ENCODE assay signal across 8 cellular contexts in genomic region chr14:61750708-61751474, GRCh38. TPM values are rescaled to one million over a fixed set of nuclear protein-coding genes. Genes with fewer than 3 reads are reported as not detected.
DNase-seq lines count a peak whose midpoint lies in the region; ATAC-seq and TF ChIP-seq lines count a peak whose summit lies in the region.

No MANE protein-coding gene starts in this region.

- peak overlapping the region; percentile 75 for H3K4me3 Mint-ChIP-seq in activated naive CD4-positive, alpha-beta T cell treated with anti-CD3 and anti-CD28 coated beads for 36 hours

- no peaks in the 10 kb centered on the region for H3K9me3 Mint-ChIP-seq in activated naive CD4-positive, alpha-beta T cell treated with anti-CD3 and anti-CD28 coated beads for 36 hours

- no peaks in the 10 kb centered on the region for H3K4me1 ChIP-seq in ovary (ENCODE audit: insufficient read depth)
- H3K4me1 ChIP-seq in thymus (ENCODE audit: control insufficient read depth, insufficient read depth, low read length) = no peaks in the 10 kb centered on the region

- no peak for TF ChIP-seq POLR2A in ovary (IDR thresholded peaks at IDR 0.05)

- H3K27me3 Mint-ChIP-seq in activated naive CD4-positive, alpha-beta T cell treated with anti-CD3 and anti-CD28 coated beads for 36 hours (ENCODE audit: low read depth) = no peaks in the 10 kb centered on the region

- ATAC-seq in GM19372 (IDR thresholded peaks at IDR 0.05; ENCODE audit: low read depth, unreplicated experiment) (peak; percentile 93), HG03521 (IDR thresholded peaks at IDR 0.05; ENCODE audit: unreplicated experiment) (peak; percentile 85)

- peaks cover 26% of the 10 kb centered on the region for H3K36me3 Mint-ChIP-seq in activated naive CD4-positive, alpha-beta T cell treated with anti-CD3 and anti-CD28 coated beads for 36 hours (ENCODE audit: low read depth)

- H3K36me3 ChIP-seq in ovary = no peaks in the 10 kb centered on the region
- H3K36me3 ChIP-seq in thymus (ENCODE audit: control insufficient read depth, insufficient read depth) = peaks cover 8% of the 10 kb centered on the region

- H3K4me1 Mint-ChIP-seq in activated naive CD4-positive, alpha-beta T cell treated with anti-CD3 and anti-CD28 coated beads for 36 hours (ENCODE audit: low read depth) = peaks cover 24% of the 10 kb centered on the region

- peak overlapping the region; percentile 75 for H3K27ac Mint-ChIP-seq in activated naive CD4-positive, alpha-beta T cell treated with anti-CD3 and anti-CD28 coated beads for 36 hours

- H3K27ac ChIP-seq in RWPE1 = peak overlapping the region; percentile 85
- H3K27ac ChIP-seq in ovary = peak overlapping the region in 1 of 2 donors; percentile 73
- H3K27ac ChIP-seq in thymus (ENCODE audit: low read depth) = peak overlapping the region; percentile 85

- TF ChIP-seq CTCF in RWPE1 (conservative IDR thresholded peaks at IDR 0.05; ENCODE audit: low read depth) = no peak
- no peak for TF ChIP-seq CTCF in ovary (IDR thresholded peaks at IDR 0.05)

- no peaks in the 10 kb centered on the region for H3K27me3 ChIP-seq in ovary
- H3K27me3 ChIP-seq in thymus (ENCODE audit: control insufficient read depth, insufficient read depth) = no peaks in the 10 kb centered on the region

- POLR2A ChIA-PET in RWPE1 (lab: Yijun Ruan, JAX; ENCODE audit: low non-redundant PET) = no interaction called here

- DNase-seq in C1 segment of cervical spinal cord (lab: John Stamatoyannopoulos, UW) (peak in 13 of 14 donors; percentile 13 to 79 (median 52)), RWPE1 (ENCODE audit: low spot score) (peak; percentile 80), globus pallidus (ENCODE audit: low spot score) (peak; percentile 66), ovary (peak; percentile 70 to 83 (median 79))
- peak; percentile 87 for DNase-seq in activated naive CD4-positive, alpha-beta T cell treated with anti-CD3 and anti-CD28 coated beads for 36 hours

- no peaks in the 10 kb centered on the region for H3K9me3 ChIP-seq in ovary
- no peaks in the 10 kb centered on the region for H3K9me3 ChIP-seq in thymus (ENCODE audit: control insufficient read depth)

- H3K4me3 ChIP-seq in ovary (peak overlapping the region; percentile 51), thymus (ENCODE audit: low read length) (peak overlapping the region; percentile 76)

- intact Hi-C loops in activated naive CD4-positive, alpha-beta T cell treated with anti-CD3 and anti-CD28 coated beads for 36 hours (cut with micrococcal nuclease) = loop anchor here (1.0 kb wide), 2 partner anchors 11 to 86 kb away; partner anchors contain the start of gene SNAPC1
- intact Hi-C loops in ovary (cut with DNase I) = no loop called here

- WGBS in ovary, 3 donors = 2 to 3% (median 3%) methylated on average over 54 of the region's 54 CpGs
- WGBS in thymus = 2% methylated on average over 54 of the region's 54 CpGs

- CTCF ChIA-PET in RWPE1 (lab: Yijun Ruan, JAX) = interaction anchor here (0.6 kb wide), 1 partner anchor 458 kb away, joined by 3 read pairs; no protein-coding TSS in a partner anchor
- CTCF ChIA-PET in activated naive CD4-positive, alpha-beta T cell treated with anti-CD3 and anti-CD28 coated beads for 36 hours (lab: Charles Lee) = interaction anchor here (0.7 to 2.1 kb wide), 4 partner anchors 11 to 86 kb away, joined by 4 to 7 read pairs (median 4); no protein-coding TSS in a partner anchor

- no peak for TF ChIP-seq EP300 in ovary (IDR thresholded peaks at IDR 0.05)

RNA-seq across cellular contexts. Expression of gene SNAPC1, which starts 11.3 kb away (rescaled TPM):
- total RNA-seq in activated naive CD4-positive, alpha-beta T cell treated with anti-CD3 and anti-CD28 coated beads for 36 hours = 1 to 10 TPM; 8.7 to 9.2 TPM
- total RNA-seq in ovary = 10 to 100 TPM in 1 of 7 donors, 1 to 10 TPM in 6; 4.5 to 11.9 (median 6.4) TPM
- polyA plus RNA-seq in ovary (1 to 10 TPM; 5.2 to 5.9 TPM), thymus (11.8 TPM)

RNA-seq across cellular contexts. Expression of gene HIF1A, which starts 55.6 kb away (rescaled TPM):
- 100 to 1,000 TPM; 398 to 417 TPM for total RNA-seq in activated naive CD4-positive, alpha-beta T cell treated with anti-CD3 and anti-CD28 coated beads for 36 hours
- total RNA-seq in ovary = 100 to 1,000 TPM in 4 of 7 donors, 10 to 100 TPM in 3; 85.1 to 204 (median 116) TPM
- polyA plus RNA-seq in ovary (100 to 1,000 TPM in 1 of 2 donors, 10 to 100 TPM in 1; 41.6 to 165 TPM), thymus (75.6 TPM)
